Comparison of ENCODE assay signal across 9 cellular contexts in genomic region chr9:114677418-114677817, GRCh38. TPM values are rescaled to one million over a fixed set of nuclear protein-coding genes. Genes with fewer than 3 reads are reported as not detected.
DNase-seq lines count a peak whose midpoint lies in the region; ATAC-seq and TF ChIP-seq lines count a peak whose summit lies in the region.
"Had no signal": no experiment of that assay in that cellular context is flagged by ENCODE, and none has a peak within 500 bp of the region (broad histone marks: within the 10 kb centered on the region; RNA-seq: fewer than 3 reads in every experiment).

No MANE protein-coding gene starts in this region.

- H3K9me3 ChIP-seq in adipocyte (ENCODE audit: control insufficient read depth, low read length) = no peaks in the 10 kb centered on the region

- no peak overlapping the region for H3K9ac ChIP-seq in adipocyte (ENCODE audit: low read length)

- H3K4me3 ChIP-seq in adipocyte (ENCODE audit: low read length) = peak overlapping the region; percentile 25

- POLR2A ChIA-PET in HEK293T (lab: Yijun Ruan, JAX) = no interaction called here

- no peaks in the 10 kb centered on the region for H3K27me3 Mint-ChIP-seq in mesothelial cell of epicardium (ENCODE audit: low read depth)

- DNase-seq in DMS53 treated with DMSO at 0.1 percent for 48 hours (lab: John Stamatoyannopoulos, UW; ENCODE audit: unreplicated experiment) = peak; percentile 49
- DNase-seq in NCI-H1048 (lab: John Stamatoyannopoulos, UW) = peak; percentile 4
- DNase-seq in adipocyte (ENCODE audit: low read depth) = peak; percentile 99
- DNase-seq in mesothelial cell of epicardium (ENCODE audit: low spot score in 2 of 2, unreplicated experiment in 2 of 2) = peak; percentile 62 to 77
- no peak for DNase-seq in HEK293T (ENCODE audit: extremely low spot score)
- no peak for DNase-seq in UCSD-AML1 (lab: John Stamatoyannopoulos, UW; ENCODE audit: unreplicated experiment)
- DNase-seq: T-helper 17 cell had no signal

- H3K36me3 Mint-ChIP-seq in mesothelial cell of epicardium = peaks cover 4% of the 10 kb centered on the region

- ATAC-seq in HG03432 (IDR thresholded peaks at IDR 0.05; ENCODE audit: unreplicated experiment) = no peak
- ATAC-seq in GM19463 (IDR thresholded peaks at IDR 0.05; ENCODE audit: unreplicated experiment) = no peak
- ATAC-seq: T-helper 17 cell had no signal

- peaks cover 8% of the 10 kb centered on the region for H3K9me3 Mint-ChIP-seq in mesothelial cell of epicardium

- no peak for TF ChIP-seq CTCF in mesothelial cell of epicardium (IDR thresholded peaks at IDR 0.05; ENCODE audit: unreplicated experiment)

- peak overlapping the region; percentile 98 for H3K27ac Mint-ChIP-seq in mesothelial cell of epicardium
- H3K27ac Mint-ChIP-seq: T-helper 17 cell had no signal

- no peaks in the 10 kb centered on the region for H3K27me3 ChIP-seq in adipocyte (replicated peaks; ENCODE audit: control insufficient read depth, insufficient read depth, low read length)

- H3K4me3 Mint-ChIP-seq in mesothelial cell of epicardium = no peak overlapping the region
- H3K4me3 Mint-ChIP-seq: T-helper 17 cell had no signal

- H3K36me3 ChIP-seq in adipocyte (ENCODE audit: control insufficient read depth, insufficient read depth, low read length, severe bottlenecking) = no peaks in the 10 kb centered on the region

- peaks cover 28% of the 10 kb centered on the region for H3K4me1 ChIP-seq in adipocyte (ENCODE audit: control insufficient read depth, insufficient read depth, low read length)

- H3K4me1 Mint-ChIP-seq in mesothelial cell of epicardium = peaks cover 60% of the 10 kb centered on the region

- CTCF ChIA-PET in HEK293T (lab: Yijun Ruan, JAX) = interaction anchor here (0.7 to 1.4 kb wide), 4 partner anchors 190 to 847 kb away, joined by 4 to 7 read pairs (median 5); no protein-coding TSS in a partner anchor

TF ChIP-seq in HEK293T, 16 proteins besides CTCF, POLR2A, EP300 and RAD21:
- TF ChIP-seq NFRKB (IDR thresholded peaks at IDR 0.05) (no peak), ARNT (IDR thresholded peaks at IDR 0.05) (no peak), FOXK2 (IDR thresholded peaks at IDR 0.05) (no peak), FOXA1 (IDR thresholded peaks at IDR 0.05) (no peak), L3MBTL2 (conservative IDR thresholded peaks at IDR 0.05) (no peak), BHLHE40 (IDR thresholded peaks at IDR 0.05; ENCODE audit: borderline replicate concordance) (no peak), SUZ12 (IDR thresholded peaks at IDR 0.05) (no peak)
TF ChIP-seq in HEK293T: peak in this region for 0.

RNA-seq across cellular contexts. Expression of gene TEX48, which starts 4.6 kb away (rescaled TPM):
- not detected in 3 replicates for total RNA-seq in mesothelial cell of epicardium
- total RNA-seq: T-helper 17 cell had no signal

RNA-seq across cellular contexts. Expression of gene TEX53, which starts 19.8 kb away (rescaled TPM):
- not detected in 3 replicates for total RNA-seq in mesothelial cell of epicardium
- total RNA-seq: T-helper 17 cell had no signal

Comparison
In these comparisons a context has a peak if more than half of its experiments do, and no peak if none do; other contexts are left out.
1. DNase-seq: peak in DMS53 treated with DMSO at 0.1 percent for 48 hours (single experiment), NCI-H1048 (single experiment), adipocyte (single experiment) and mesothelial cell of epicardium (2 of 2); none in HEK293T (single experiment) and UCSD-AML1 (single experiment).